ENCODE assay signal across 9 cellular contexts in genomic region chr15:50884583-50884982, GRCh38. TPM values are rescaled to one million over a fixed set of nuclear protein-coding genes. Genes with fewer than 3 reads are reported as not detected.
DNase-seq lines count a peak whose midpoint lies in the region; ATAC-seq, FAIRE-seq and TF ChIP-seq lines count a peak whose summit lies in the region.
"Had no signal": no experiment of that assay in that cellular context is flagged by ENCODE, and none has a peak within 500 bp of the region (broad histone marks: within the 10 kb centered on the region; RNA-seq: fewer than 3 reads in every experiment).

No MANE protein-coding gene starts in this region.

- peak overlapping the region; percentile 74 for H2AFZ ChIP-seq in Loucy (ENCODE audit: low read length)

- no peak for FAIRE-seq in bronchial epithelial cell (lab: Jason Lieb, UNC)
- FAIRE-seq in GM12892 (lab: Jason Lieb, UNC): no peak

- no peaks in the 10 kb centered on the region for H4K20me1 ChIP-seq in Loucy (ENCODE audit: insufficient read depth, low read length, poor library complexity, severe bottlenecking)

- peak overlapping the region; percentile 37 for H3K9ac ChIP-seq in Loucy (ENCODE audit: low read depth, low read length, poor library complexity, severe bottlenecking)

- peak overlapping the region; percentile 73 for H3K4me2 ChIP-seq in Loucy (ENCODE audit: low read depth, low read length, poor library complexity, severe bottlenecking)

- H3K4me1 ChIP-seq in Loucy (ENCODE audit: insufficient read depth, low read length, poor library complexity, severe bottlenecking) (peaks cover 26% of the 10 kb centered on the region), muscle layer of duodenum (ENCODE audit: control insufficient read depth in 1 of 2, insufficient read depth in 2 of 2, low read length in 2 of 2) (peaks cover 5 to 9% of the 10 kb centered on the region in 2 donors)

- TF ChIP-seq POLR2A in GM12892 (IDR thresholded peaks at IDR 0.05; ENCODE audit: low read depth, low read length): no peak

- TF ChIP-seq CTCF in AG10803 (conservative IDR thresholded peaks at IDR 0.05; ENCODE audit: low read length) (no peak), Loucy (conservative IDR thresholded peaks at IDR 0.05; ENCODE audit: low read length) (no peak), bronchial epithelial cell (IDR thresholded peaks at IDR 0.05; ENCODE audit: insufficient read depth, low read length, severe bottlenecking) (no peak)

- H3K9me3 ChIP-seq in Loucy (ENCODE audit: insufficient read depth, low read depth, low read length): no peaks in the 10 kb centered on the region
- no peaks in the 10 kb centered on the region for H3K9me3 ChIP-seq in muscle layer of duodenum (ENCODE audit: control insufficient read depth in 1 of 2, low read length in 2 of 2)

- H3K27ac ChIP-seq in muscle layer of duodenum (ENCODE audit: low read length): peak overlapping the region; percentile 9

- no peaks in the 10 kb centered on the region for H3K79me2 ChIP-seq in Loucy (ENCODE audit: insufficient read depth, low read length)

- H3K4me3 ChIP-seq in AG10803 (ENCODE audit: low read length) (no peak overlapping the region), Loucy (ENCODE audit: low read length, poor library complexity, severe bottlenecking) (peak overlapping the region; percentile 55), bronchial epithelial cell (ENCODE audit: low read depth, low read length) (no peak overlapping the region), muscle layer of duodenum (ENCODE audit: low read depth in 1 of 2, low read length in 2 of 2) (no peak overlapping the region)

- H3K36me3 ChIP-seq in Loucy (ENCODE audit: insufficient read depth, low read length) (no peaks in the 10 kb centered on the region), bronchial epithelial cell (ENCODE audit: control insufficient read depth, insufficient read depth, low read length) (no peaks in the 10 kb centered on the region), muscle layer of duodenum (ENCODE audit: control insufficient read depth in 1 of 2, insufficient read depth in 2 of 2, low read length in 2 of 2) (no peaks in the 10 kb centered on the region)

- H3K27me3 ChIP-seq in Loucy (ENCODE audit: insufficient read depth, low read length, poor library complexity, severe bottlenecking) (no peaks in the 10 kb centered on the region), bronchial epithelial cell (ENCODE audit: control insufficient read depth, insufficient read depth, low read length) (no peaks in the 10 kb centered on the region), muscle layer of duodenum (ENCODE audit: low read depth, low read length) (no peaks in the 10 kb centered on the region)

- 0 out of 2 replicates have a peak, but pooled peaks cover 3% of the 10 kb centered on the region for H3F3A ChIP-seq in Loucy (ENCODE audit: low read depth)

- DNase-seq in AG10803 (ENCODE audit: low read depth) (peak; percentile 31), bronchial epithelial cell (ENCODE audit: low read depth) (peak; percentile 88), GM12892 (ENCODE audit: insufficient read length) (no peak), DMS114 treated with DMSO at 0.1 percent for 48 hours (lab: John Stamatoyannopoulos, UW; ENCODE audit: unreplicated experiment) (no peak), RKO (ENCODE audit: low spot score) (no peak)
- DNase-seq: DMS79 had no signal

- ATAC-seq in GM19035 (IDR thresholded peaks at IDR 0.05; ENCODE audit: unreplicated experiment): no peak

- H3K9me2 ChIP-seq in Loucy (replicated peaks; ENCODE audit: low read depth, low read length): no peaks in the 10 kb centered on the region

RNA-seq across cellular contexts. Expression of gene AP4E1, which starts 23.9 kb away (rescaled TPM):
- total RNA-seq in bronchial epithelial cell: 18.2 and 18.6 TPM in 2 replicates
- 6.1 TPM for polyA plus RNA-seq in GM12892 (2012; ENCODE audit: missing spikeins)

Comparison
In these comparisons a context has a peak if more than half of its experiments do, and no peak if none do; other contexts are left out.
1. DNase-seq: peak in AG10803 (single experiment) and bronchial epithelial cell (single experiment); none in GM12892 (single experiment), DMS114 treated with DMSO at 0.1 percent for 48 hours (single experiment) and RKO (single experiment).